Comparison of ENCODE assay signal across 9 cellular contexts in genomic region chr7:66758964-66759628, GRCh38. TPM values are rescaled to one million over a fixed set of nuclear protein-coding genes. Genes with fewer than 3 reads are reported as not detected.
DNase-seq lines count a peak whose midpoint lies in the region; ATAC-seq and TF ChIP-seq lines count a peak whose summit lies in the region.
"Had no signal": no experiment of that assay in that cellular context is flagged by ENCODE, and none has a peak within 500 bp of the region (broad histone marks: within the 10 kb centered on the region; RNA-seq: fewer than 3 reads in every experiment).

No MANE protein-coding gene starts in this region.

- H3K27ac Mint-ChIP-seq in activated naive CD8-positive, alpha-beta T cell treated with anti-CD3 and anti-CD28 coated beads, Interleukin-2, amount 50 U/mL, for 24 hours: peak overlapping the region; percentile 15

- peaks cover 9% of the 10 kb centered on the region for H3K9me3 Mint-ChIP-seq in activated naive CD8-positive, alpha-beta T cell treated with anti-CD3 and anti-CD28 coated beads, Interleukin-2, amount 50 U/mL, for 24 hours

- peaks cover 93% of the 10 kb centered on the region for H3K79me2 ChIP-seq in osteoblast (ENCODE audit: insufficient read depth, low read length)

- H3K4me3 Mint-ChIP-seq in activated naive CD8-positive, alpha-beta T cell treated with anti-CD3 and anti-CD28 coated beads, Interleukin-2, amount 50 U/mL, for 24 hours: no peak overlapping the region
- H3K4me3 Mint-ChIP-seq: activated naive CD8-positive, alpha-beta T cell treated with anti-CD3 and anti-CD28 coated beads, Interleukin-2, amount 10 ng/mL, durations not matched to agents 7 days and 5 days had no signal

- peaks cover 6% of the 10 kb centered on the region for H3K36me3 ChIP-seq in osteoblast (ENCODE audit: insufficient read depth, low read length)

- no peaks in the 10 kb centered on the region for H3K9me3 ChIP-seq in osteoblast (ENCODE audit: low read depth, low read length)

- no peaks in the 10 kb centered on the region for H3K27me3 ChIP-seq in osteoblast (ENCODE audit: insufficient read depth, low read length)

- peak; percentile 49 for DNase-seq in stimulated activated CD4-positive, alpha-beta T cell treated with anti-CD3 and anti-CD28 coated beads, Interleukin-15, amount 100 ng/mL, for 24 hours
- DNase-seq in stimulated activated CD4-positive, alpha-beta T cell treated with anti-CD3 and anti-CD28 coated beads, Interleukin-12 subunit alpha, Interleukin-12 subunit beta, amount 100 ng/mL, for 4 hours: no peak
- no peak for DNase-seq in activated naive CD8-positive, alpha-beta T cell treated with anti-CD3 and anti-CD28 coated beads, Interleukin-2, amount 50 U/mL, for 24 hours
- no peak for DNase-seq in AG08396 (ENCODE audit: low spot score)
- DNase-seq in NCI-H1092 treated with DMSO at 0.1 percent for 48 hours (lab: John Stamatoyannopoulos, UW): no peak
- DNase-seq in osteoblast (ENCODE audit: insufficient read length, low spot score, missing footprints): no peak
- no peak for DNase-seq in NCI-H2081 treated with DMSO at 0.1 percent for 48 hours (lab: John Stamatoyannopoulos, UW)
- DNase-seq: activated naive CD8-positive, alpha-beta T cell treated with anti-CD3 and anti-CD28 coated beads, Interleukin-2, amount 10 ng/mL, durations not matched to agents 7 days and 5 days had no signal

- no peak overlapping the region for H2AFZ ChIP-seq in osteoblast (ENCODE audit: low read length)

- H4K20me1 ChIP-seq in osteoblast (ENCODE audit: insufficient read depth, low read length): peaks cover 27% of the 10 kb centered on the region

- peaks cover 2% of the 10 kb centered on the region for H3K4me1 ChIP-seq in osteoblast (ENCODE audit: insufficient read depth, low read length)

- peaks cover 47% of the 10 kb centered on the region for H3K4me1 Mint-ChIP-seq in activated naive CD8-positive, alpha-beta T cell treated with anti-CD3 and anti-CD28 coated beads, Interleukin-2, amount 50 U/mL, for 24 hours

- ATAC-seq in HG03196 (IDR thresholded peaks at IDR 0.05; ENCODE audit: unreplicated experiment): peak; percentile 65
- peak; percentile 95 for ATAC-seq in activated naive CD8-positive, alpha-beta T cell treated with anti-CD3 and anti-CD28 coated beads, Interleukin-2, amount 50 U/mL, for 24 hours

- H3K4me2 ChIP-seq in osteoblast (ENCODE audit: insufficient read depth, low read length): no peak overlapping the region

- H3K27me3 Mint-ChIP-seq in activated naive CD8-positive, alpha-beta T cell treated with anti-CD3 and anti-CD28 coated beads, Interleukin-2, amount 50 U/mL, for 24 hours: no peaks in the 10 kb centered on the region
- H3K27me3 Mint-ChIP-seq: activated naive CD8-positive, alpha-beta T cell treated with anti-CD3 and anti-CD28 coated beads, Interleukin-2, amount 10 ng/mL, durations not matched to agents 7 days and 5 days had no signal

- H3K4me3 ChIP-seq in osteoblast (ENCODE audit: insufficient read depth, low read length): no peak overlapping the region

- H3K36me3 Mint-ChIP-seq in activated naive CD8-positive, alpha-beta T cell treated with anti-CD3 and anti-CD28 coated beads, Interleukin-2, amount 50 U/mL, for 24 hours (ENCODE audit: low read depth): peaks cover 16% of the 10 kb centered on the region

- TF ChIP-seq CTCF in osteoblast (IDR thresholded peaks at IDR 0.05; ENCODE audit: extremely low read depth, low read depth, low read length): no peak

- H3K27ac ChIP-seq in osteoblast (ENCODE audit: low read depth, low read length): no peak overlapping the region

RNA-seq across cellular contexts. Expression of gene RABGEF1, which starts 18.6 kb away (rescaled TPM):
- total RNA-seq in osteoblast: 71.9 and 81.8 TPM in 2 replicates
